ENCODE assay signal across 1 cellular context in the genomic region with DNA sequence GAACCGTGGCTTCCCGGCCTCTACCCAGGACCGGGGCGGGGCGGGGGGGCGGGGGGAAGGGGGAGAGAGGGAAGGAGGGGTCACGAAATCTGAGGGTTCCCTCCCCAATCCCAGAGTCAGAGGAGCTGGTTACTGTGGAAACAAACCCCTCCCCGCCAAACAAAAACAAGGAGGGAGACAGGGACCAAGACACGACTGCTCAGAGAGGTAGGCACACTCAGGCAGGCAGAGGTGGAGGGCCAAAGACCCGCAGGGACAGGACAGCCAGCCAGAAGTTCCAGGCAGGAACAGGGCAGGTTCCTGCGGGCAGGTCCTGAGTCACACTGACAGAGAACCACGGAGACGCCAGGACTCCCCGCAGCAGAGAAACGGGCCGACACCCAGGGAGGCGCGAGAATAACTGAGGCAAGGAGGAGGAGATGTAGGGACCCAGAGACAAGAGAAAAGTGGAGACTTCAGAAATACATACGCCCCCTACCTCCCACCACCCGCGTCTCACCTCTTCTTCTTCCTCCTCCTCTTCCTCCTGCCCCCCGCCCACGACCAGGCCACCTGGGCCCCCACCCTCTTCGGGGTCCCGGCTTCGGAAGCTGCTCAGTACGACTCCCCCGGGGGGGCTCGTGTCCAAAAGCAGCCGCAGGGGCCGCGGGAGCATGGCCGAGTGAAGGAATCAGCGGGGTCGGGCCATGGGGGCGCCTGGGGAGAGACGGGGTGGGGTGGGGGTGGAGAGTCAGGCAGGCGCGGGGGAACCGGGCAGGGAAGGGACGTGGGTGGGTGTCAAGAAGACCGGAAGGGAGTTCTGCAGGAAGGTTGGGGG.
TF ChIP-seq lines count a peak whose summit lies in the region.

No MANE protein-coding gene starts in this region.

TF ChIP-seq in HEK293, 187 proteins besides CTCF, POLR2A, EP300 and RAD21 (continued from another document):
- TF ChIP-seq, protein P1, sequence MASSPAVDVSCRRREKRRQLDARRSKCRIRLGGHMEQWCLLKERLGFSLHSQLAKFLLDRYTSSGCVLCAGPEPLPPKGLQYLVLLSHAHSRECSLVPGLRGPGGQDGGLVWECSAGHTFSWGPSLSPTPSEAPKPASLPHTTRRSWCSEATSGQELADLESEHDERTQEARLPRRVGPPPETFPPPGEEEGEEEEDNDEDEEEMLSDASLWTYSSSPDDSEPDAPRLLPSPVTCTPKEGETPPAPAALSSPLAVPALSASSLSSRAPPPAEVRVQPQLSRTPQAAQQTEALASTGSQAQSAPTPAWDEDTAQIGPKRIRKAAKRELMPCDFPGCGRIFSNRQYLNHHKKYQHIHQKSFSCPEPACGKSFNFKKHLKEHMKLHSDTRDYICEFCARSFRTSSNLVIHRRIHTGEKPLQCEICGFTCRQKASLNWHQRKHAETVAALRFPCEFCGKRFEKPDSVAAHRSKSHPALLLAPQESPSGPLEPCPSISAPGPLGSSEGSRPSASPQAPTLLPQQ (tag by site-specific recombination; IDR thresholded peaks at IDR 0.05): peak; percentile 16; the same call in 1 of the 2 replicates
- TF ChIP-seq ZNF701 (tag by site-specific recombination; IDR thresholded peaks at IDR 0.05) (no peak), ZBTB20 (tag by site-specific recombination; IDR thresholded peaks at IDR 0.05) (no peak; the same call in 1 of the 2 replicates), ZNF623 (tag by site-specific recombination; IDR thresholded peaks at IDR 0.05) (0 out of 2 replicates have a peak, but pooled peaks have one; percentile 17), YY1 (tag by site-specific recombination; IDR thresholded peaks at IDR 0.05) (no peak), ZNF335 (tag by site-specific recombination; conservative IDR thresholded peaks at IDR 0.05) (peak; percentile 89), ZNF132 (tag by site-specific recombination; IDR thresholded peaks at IDR 0.05; ENCODE audit: borderline replicate concordance) (no peak), GLIS2 (tag by site-specific recombination; IDR thresholded peaks at IDR 0.05) (peak; percentile 50), ZXDB (tag by site-specific recombination; IDR thresholded peaks at IDR 0.05) (no peak), ZNF768 (tag by site-specific recombination; IDR thresholded peaks at IDR 0.05) (peak; percentile 35; the same call in 1 of the 2 replicates), ZNF133 (tag by site-specific recombination; IDR thresholded peaks at IDR 0.05) (no peak), SP7 (tag by site-specific recombination; IDR thresholded peaks at IDR 0.05) (peak; percentile 43), ZNF155 (tag by site-specific recombination; IDR thresholded peaks at IDR 0.05) (no peak), ZNF48 (tag by site-specific recombination; IDR thresholded peaks at IDR 0.05) (no peak), ZFHX2 (tag by site-specific recombination; conservative IDR thresholded peaks at IDR 0.05) (peak; percentile 86), ZIC2 (tag by site-specific recombination; IDR thresholded peaks at IDR 0.05) (peak; percentile 54; the same call in 1 of the 2 replicates)
- TF ChIP-seq, protein P2, sequence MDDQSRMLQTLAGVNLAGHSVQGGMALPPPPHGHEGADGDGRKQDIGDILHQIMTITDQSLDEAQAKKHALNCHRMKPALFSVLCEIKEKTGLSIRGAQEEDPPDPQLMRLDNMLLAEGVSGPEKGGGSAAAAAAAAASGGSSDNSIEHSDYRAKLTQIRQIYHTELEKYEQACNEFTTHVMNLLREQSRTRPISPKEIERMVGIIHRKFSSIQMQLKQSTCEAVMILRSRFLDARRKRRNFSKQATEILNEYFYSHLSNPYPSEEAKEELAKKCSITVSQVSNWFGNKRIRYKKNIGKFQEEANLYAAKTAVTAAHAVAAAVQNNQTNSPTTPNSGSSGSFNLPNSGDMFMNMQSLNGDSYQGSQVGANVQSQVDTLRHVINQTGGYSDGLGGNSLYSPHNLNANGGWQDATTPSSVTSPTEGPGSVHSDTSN (CRISPR knock-in tag; IDR thresholded peaks at IDR 0.05): no peak
